8 cellular contexts compared by ENCODE assay signal in genomic region chr4:25233737-25234389, GRCh38. TPM values are rescaled to one million over a fixed set of nuclear protein-coding genes. Genes with fewer than 3 reads are reported as not detected.
DNase-seq lines count a peak whose midpoint lies in the region; ATAC-seq and TF ChIP-seq lines count a peak whose summit lies in the region.

PI4K2B (plus strand) TSS chr4:25234033; CDS start chr4:25234164, 131 bp downstream.

- H2AFZ ChIP-seq in ACC112 (ENCODE audit: low read length, unreplicated experiment): peak within 1 kb of the TSS; percentile 80
- H2AFZ ChIP-seq in smooth muscle cell (ENCODE audit: low read depth): peak within 1 kb of the TSS; percentile 78

- in situ Hi-C loops in T47D (cut with HindIII; ENCODE audit: low pct_unique_long_range_greater_than_20kb, low sequenced_read_pairs): no loop called here

- H3K4me1 ChIP-seq in ACC112 (ENCODE audit: control insufficient read depth, insufficient read depth, low read length, unreplicated experiment) (peaks cover 9% of the 10 kb centered on the region), smooth muscle cell (ENCODE audit: low read depth) (no peaks in the 10 kb centered on the region)

- H3K9ac ChIP-seq in smooth muscle cell (ENCODE audit: low read depth): peak within 1 kb of the TSS; percentile 71

- H3K4me3 ChIP-seq in ACC112 (ENCODE audit: low read depth, low read length): peak within 1 kb of the TSS; percentile 78
- H3K4me3 ChIP-seq in smooth muscle cell: peak within 1 kb of the TSS; percentile 68

- H3K4me2 ChIP-seq in smooth muscle cell: peak within 1 kb of the TSS; percentile 91

- H3K79me2 ChIP-seq in ACC112 (ENCODE audit: control insufficient read depth, insufficient read depth, low read length, unreplicated experiment) (peaks cover 36% of the 10 kb centered on the region), smooth muscle cell (ENCODE audit: low read depth) (peaks cover 38% of the 10 kb centered on the region)

- no peaks in the 10 kb centered on the region for H3K9me3 ChIP-seq in smooth muscle cell (replicated peaks; ENCODE audit: low read depth)

- ATAC-seq in GM18870 (IDR thresholded peaks at IDR 0.05; ENCODE audit: unreplicated experiment): peak; percentile 37
- peak; percentile 62 for ATAC-seq in HG03108 (IDR thresholded peaks at IDR 0.05; ENCODE audit: unreplicated experiment)

- no peak for TF ChIP-seq CTCF in VCaP (conservative IDR thresholded peaks at IDR 0.05)
- no peak for TF ChIP-seq CTCF in smooth muscle cell (IDR thresholded peaks at IDR 0.05; ENCODE audit: borderline replicate concordance, insufficient read depth, poor library complexity, severe bottlenecking)

- H3K27me3 ChIP-seq in ACC112 (ENCODE audit: insufficient read depth, low read length) (no peaks in the 10 kb centered on the region), smooth muscle cell (ENCODE audit: low read depth) (no peaks in the 10 kb centered on the region)

- H4K20me1 ChIP-seq in smooth muscle cell (ENCODE audit: low read depth): peaks cover 4% of the 10 kb centered on the region

- H3F3A ChIP-seq in smooth muscle cell (ENCODE audit: low read depth): no peaks in the 10 kb centered on the region

- H3K27ac ChIP-seq in ACC112 (ENCODE audit: low read depth, low read length) (peak within 1 kb of the TSS; percentile 63), VCaP (peak within 1 kb of the TSS; percentile 85), smooth muscle cell (ENCODE audit: low read depth) (peak within 1 kb of the TSS; percentile 74)

- 1% methylated on average over 42 of the region's 72 CpGs for WGBS in smooth muscle cell (ENCODE audit: low lambda C conversion rate)

- H3K36me3 ChIP-seq in ACC112 (ENCODE audit: insufficient read depth, low read length): peaks cover 12% of the 10 kb centered on the region
- no peaks in the 10 kb centered on the region for H3K36me3 ChIP-seq in smooth muscle cell (ENCODE audit: low read depth)

- DNase-seq in NCI-H2196 (lab: John Stamatoyannopoulos, UW; ENCODE audit: unreplicated experiment): peak; percentile 94
- peak; percentile 57 to 94 for DNase-seq in T47D (ENCODE audit: low read depth in 1 of 2, low spot score in 1 of 2)
- peak; percentile 94 for DNase-seq in iPS-NIHi11 (ENCODE audit: low spot score)
- DNase-seq in smooth muscle cell (lab: John Stamatoyannopoulos, UW; ENCODE audit: unreplicated experiment): peak; percentile 51

RNA-seq across cellular contexts. Expression of gene PI4K2B, which starts in this region (rescaled TPM):
- total RNA-seq in smooth muscle cell: 21.6 and 29.2 TPM in 2 replicates
- polyA plus RNA-seq in smooth muscle cell: 9.6 and 10.8 TPM in 2 replicates

Comparison
In these comparisons a context has a peak if more than half of its experiments do, and no peak if none do; other contexts are left out.
1. Peak in every context shown above with its lines: DNase-seq, ATAC-seq, H3K4me3 ChIP-seq and H3K27ac ChIP-seq.